13 cellular contexts compared by ENCODE assay signal in the genomic region with DNA sequence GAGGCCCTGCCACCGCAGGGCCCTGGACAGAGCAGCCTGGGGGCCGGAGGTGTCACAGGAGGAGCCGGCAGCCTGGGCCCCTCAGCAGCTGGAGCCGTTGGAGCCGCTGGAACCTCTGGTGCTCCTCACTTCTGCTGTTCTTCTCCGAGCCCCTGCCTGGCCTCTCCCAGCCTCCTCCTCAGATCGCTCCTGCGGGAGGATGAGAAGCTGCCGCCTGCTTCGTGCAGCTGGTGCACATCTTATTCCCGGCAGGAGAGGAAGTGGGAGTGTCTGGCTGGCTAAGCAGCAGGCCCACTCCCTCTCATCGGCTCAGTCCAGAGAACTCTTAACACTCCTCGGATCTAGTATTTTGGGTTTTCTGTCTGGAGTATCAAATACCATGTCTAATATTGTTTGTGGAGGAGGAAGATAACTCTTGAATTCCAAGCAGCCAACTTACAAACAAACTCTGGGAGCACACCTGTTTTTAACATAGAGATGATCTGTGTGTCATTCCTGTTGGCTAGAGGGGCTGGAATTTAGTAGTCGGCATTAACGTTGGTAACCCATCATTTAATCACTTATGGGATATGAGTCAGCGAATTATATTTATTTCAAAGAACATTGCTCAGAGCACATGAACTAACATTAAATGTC. TPM values are rescaled to one million over a fixed set of nuclear protein-coding genes. Genes with fewer than 3 reads are reported as not detected.
A peak's percentile ranks its signal among the peaks of the same experiment; 100 is the strongest.
DNase-seq lines count a peak whose midpoint lies in the region; ATAC-seq and TF ChIP-seq lines count a peak whose summit lies in the region.
"Had no signal": no experiment of that assay in that cellular context is flagged by ENCODE, and none has a peak within 500 bp of the region (broad histone marks: within the 10 kb centered on the region; RNA-seq: fewer than 3 reads in every experiment).

No MANE protein-coding gene starts in this region.

- BruUV-seq in PC-9 (replicated peaks; lab: Mats Ljungman, UMichigan), result TSS peak; percentile 63

- H3K9me3 ChIP-seq in PC-9 (ENCODE audit: insufficient read depth, low read depth) (no peaks in the 10 kb centered on the region), prostate gland (no peaks in the 10 kb centered on the region)
- H3K9me3 ChIP-seq: thoracic aorta had no signal

- H3K18ac ChIP-seq in mesendoderm (ENCODE audit: low read length), result no peak overlapping the region

- H3K27ac ChIP-seq in PC-9 (peak overlapping the region; percentile 92), prostate gland (peak overlapping the region; percentile 55 to 66), mesendoderm (ENCODE audit: low read depth, low read length) (no peak overlapping the region)
- H3K27ac ChIP-seq: thoracic aorta had no signal

- intact Hi-C loops in PC-9 (cut with micrococcal nuclease; ENCODE audit: unreplicated experiment), result loop anchor here (1.0 kb wide), 1 partner anchor 71 kb away; the partner anchor contains the start of gene FARP1
- intact Hi-C loops in head of caudate nucleus (cut with DNase I), result no loop called here
- intact Hi-C loops in prostate gland (cut with DNase I), result no loop called here

- H3K4me2 ChIP-seq in PC-9 (peak overlapping the region; percentile 80), mesendoderm (ENCODE audit: low read length) (no peak overlapping the region)

- H4K8ac ChIP-seq in mesendoderm (ENCODE audit: low read depth, low read length), result no peak overlapping the region

- H3K9me2 ChIP-seq in PC-9 (ENCODE audit: insufficient read depth), result no peaks in the 10 kb centered on the region

- no peak for TF ChIP-seq POLR2A in prostate gland (IDR thresholded peaks at IDR 0.05)

- no peak overlapping the region for H4K5ac ChIP-seq in mesendoderm (ENCODE audit: low read length)

- no peak overlapping the region for H3K23ac ChIP-seq in mesendoderm (ENCODE audit: low read length)

- H2AFZ ChIP-seq in PC-9, result peak overlapping the region; percentile 66

- no peak overlapping the region for H3K9ac ChIP-seq in mesendoderm (ENCODE audit: low read length)

- peaks cover 35% of the 10 kb centered on the region for H3F3A ChIP-seq in PC-9 (ENCODE audit: insufficient read depth, low read depth)

- no peak overlapping the region for H2BK120ac ChIP-seq in mesendoderm (ENCODE audit: low read depth, low read length)

- no peak overlapping the region for H2AK5ac ChIP-seq in mesendoderm (ENCODE audit: low read length)

- no peaks in the 10 kb centered on the region for H4K20me1 ChIP-seq in PC-9 (ENCODE audit: insufficient read depth)

- H3K4me1 ChIP-seq in PC-9 (replicated peaks; ENCODE audit: insufficient read depth) (peaks cover 65% of the 10 kb centered on the region), prostate gland (replicated peaks) (peaks cover 16% of the 10 kb centered on the region), mesendoderm (ENCODE audit: control insufficient read depth, low read depth, low read length) (no peaks in the 10 kb centered on the region)

- H2BK5ac ChIP-seq in mesendoderm (ENCODE audit: low read length), result no peak overlapping the region

- CTCF ChIA-PET in PC-9 (lab: Charles Lee), result no interaction called here

- no peak overlapping the region for H3K4ac ChIP-seq in mesendoderm (ENCODE audit: low read depth, low read length)

- H3K27me3 ChIP-seq in PC-9 (ENCODE audit: insufficient read depth, low read depth) (no peaks in the 10 kb centered on the region), prostate gland (replicated peaks; ENCODE audit: insufficient read depth) (no peaks in the 10 kb centered on the region), mesendoderm (ENCODE audit: insufficient read depth, low read length, poor library complexity) (no peaks in the 10 kb centered on the region)

- H3K79me1 ChIP-seq in mesendoderm (ENCODE audit: low read length), result peaks cover 15% of the 10 kb centered on the region

- no peak for ATAC-seq in HG02763 (IDR thresholded peaks at IDR 0.05; ENCODE audit: unreplicated experiment)

- DNase-seq in DMS53 treated with DMSO at 0.1 percent for 48 hours (lab: John Stamatoyannopoulos, UW; ENCODE audit: unreplicated experiment) (peak; percentile 0), PC-9 (peak in 1 of 2 experiments; percentile 73), head of caudate nucleus (peak in 26 of 42 donors; percentile 8 to 66 (median 40)), prostate gland (ENCODE audit: low spot score) (no peak), 8988T (no peak), NCI-H1105 treated with DMSO at 0.1 percent for 48 hours (lab: John Stamatoyannopoulos, UW) (no peak), mesendoderm (no peak)
- DNase-seq: effector CD8-positive, alpha-beta T cell had no signal

- peaks cover 19% of the 10 kb centered on the region; the same call in 1 of the 2 replicates for H3K79me2 ChIP-seq in PC-9 (ENCODE audit: low read depth)
- H3K79me2 ChIP-seq in mesendoderm (ENCODE audit: control insufficient read depth, insufficient read depth, low read length), result peaks cover 3% of the 10 kb centered on the region

- WGBS in prostate gland, result 13% methylated on average over 12 of the region's 16 CpGs
- no CpG with 5 or more reads among the region's 16 CpGs for WGBS in mesendoderm (ENCODE audit: extremely low coverage, insufficient coverage, low lambda C conversion rate)

- TF ChIP-seq CTCF in PC-9 (conservative IDR thresholded peaks at IDR 0.05) (no peak), prostate gland (IDR thresholded peaks at IDR 0.05) (no peak)

- POLR2A ChIA-PET in PC-9 (lab: Charles Lee; ENCODE audit: unreplicated experiment), result no interaction called here

- H2BK15ac ChIP-seq in mesendoderm (replicated peaks; ENCODE audit: low read depth), result no peak overlapping the region

- H3K36me3 ChIP-seq in PC-9 (ENCODE audit: low read depth) (no peaks in the 10 kb centered on the region), prostate gland (no peaks in the 10 kb centered on the region), mesendoderm (ENCODE audit: control insufficient read depth, insufficient read depth, low read length) (no peaks in the 10 kb centered on the region)
- H3K36me3 ChIP-seq: thoracic aorta had no signal

- H3K4me3 ChIP-seq in PC-9, result peak overlapping the region; percentile 41; the same call in 1 of the 2 replicates
- no peak overlapping the region for H3K4me3 ChIP-seq in prostate gland
- H3K4me3 ChIP-seq in mesendoderm (ENCODE audit: low read length), result no peak overlapping the region
- H3K4me3 ChIP-seq: thoracic aorta had no signal

- no peak overlapping the region for H3K56ac ChIP-seq in mesendoderm (ENCODE audit: low read length)

RNA-seq across cellular contexts. Expression of gene RNF113B, which starts 37.1 kb away (rescaled TPM):
- not detected in 2 replicates for total RNA-seq in PC-9 (2021)
- total RNA-seq in prostate gland, result 10 to 100 TPM in 1 of 2 donors, not detected in 1; 11.2 TPM
- not detected for polyA plus RNA-seq in mesendoderm (2013, experiment 1 of 2)
- not detected for polyA plus RNA-seq in mesendoderm (2013, experiment 2 of 2)
- total RNA-seq: activated T-helper 2 cell treated with anti-CD3 and anti-CD28 coated beads, Interferon-gamma antibody, Interleukin-2, Interleukin-4, amounts not matched to agents 10 μg/mL and 5 μg/mL and 100 μg/mL, durations not matched to agents 14 hours and 24 hours and 36 hours; liver; NCI-H460; thoracic aorta had no signal

Comparison
In these comparisons a context has a peak if more than half of its experiments do, and no peak if none do; other contexts are left out.
1. DNase-seq: peak in DMS53 treated with DMSO at 0.1 percent for 48 hours (single experiment) and head of caudate nucleus (26 of 42); none in prostate gland (single experiment), 8988T (single experiment), NCI-H1105 treated with DMSO at 0.1 percent for 48 hours (single experiment) and mesendoderm (single experiment).